ENCODE assay signal across 1 cellular context in genomic region chr2:64860936-64861335, GRCh38.
TF ChIP-seq lines count a peak whose summit lies in the region.

No MANE protein-coding gene starts in this region.

TF ChIP-seq in K562, 482 proteins besides CTCF, POLR2A, EP300 and RAD21 (continued from another document):
- TF ChIP-seq, protein P1, sequence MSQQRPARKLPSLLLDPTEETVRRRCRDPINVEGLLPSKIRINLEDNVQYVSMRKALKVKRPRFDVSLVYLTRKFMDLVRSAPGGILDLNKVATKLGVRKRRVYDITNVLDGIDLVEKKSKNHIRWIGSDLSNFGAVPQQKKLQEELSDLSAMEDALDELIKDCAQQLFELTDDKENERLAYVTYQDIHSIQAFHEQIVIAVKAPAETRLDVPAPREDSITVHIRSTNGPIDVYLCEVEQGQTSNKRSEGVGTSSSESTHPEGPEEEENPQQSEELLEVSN (IDR thresholded peaks at IDR 0.05; ENCODE audit: borderline replicate concordance in 1 of 2, extremely low read depth in 1 of 2, insufficient read depth in 1 of 2, insufficient read length in 1 of 2, low read depth in 1 of 2, low read length in 1 of 2, poor library complexity in 1 of 2, severe bottlenecking in 1 of 2): no peak
- TF ChIP-seq TBP (optimal IDR thresholded peaks at IDR 0.05; ENCODE audit: low read depth, low read length): no peak
- TF ChIP-seq TCF3 (CRISPR knock-in tag; IDR thresholded peaks at IDR 0.05): no peak
- TF ChIP-seq GMEB1 (CRISPR knock-in tag; IDR thresholded peaks at IDR 0.05): no peak
- TF ChIP-seq, protein P2, sequence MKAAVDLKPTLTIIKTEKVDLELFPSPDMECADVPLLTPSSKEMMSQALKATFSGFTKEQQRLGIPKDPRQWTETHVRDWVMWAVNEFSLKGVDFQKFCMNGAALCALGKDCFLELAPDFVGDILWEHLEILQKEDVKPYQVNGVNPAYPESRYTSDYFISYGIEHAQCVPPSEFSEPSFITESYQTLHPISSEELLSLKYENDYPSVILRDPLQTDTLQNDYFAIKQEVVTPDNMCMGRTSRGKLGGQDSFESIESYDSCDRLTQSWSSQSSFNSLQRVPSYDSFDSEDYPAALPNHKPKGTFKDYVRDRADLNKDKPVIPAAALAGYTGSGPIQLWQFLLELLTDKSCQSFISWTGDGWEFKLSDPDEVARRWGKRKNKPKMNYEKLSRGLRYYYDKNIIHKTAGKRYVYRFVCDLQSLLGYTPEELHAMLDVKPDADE (conservative IDR thresholded peaks at IDR 0.05; ENCODE audit: control insufficient read depth, low read depth, low read length): no peak
- no peak for TF ChIP-seq MBD2 (IDR thresholded peaks at IDR 0.05; ENCODE audit: borderline replicate concordance, low read depth)
- no peak for TF ChIP-seq RBM34 (IDR thresholded peaks at IDR 0.05; ENCODE audit: borderline replicate concordance, insufficient read depth, low read length)
- no peak for TF ChIP-seq ZNF280A (IDR thresholded peaks at IDR 0.05; ENCODE audit: low read depth, partially characterized antibody)
- no peak for TF ChIP-seq TRIM28 (IDR thresholded peaks at IDR 0.05)
- TF ChIP-seq, protein P3, sequence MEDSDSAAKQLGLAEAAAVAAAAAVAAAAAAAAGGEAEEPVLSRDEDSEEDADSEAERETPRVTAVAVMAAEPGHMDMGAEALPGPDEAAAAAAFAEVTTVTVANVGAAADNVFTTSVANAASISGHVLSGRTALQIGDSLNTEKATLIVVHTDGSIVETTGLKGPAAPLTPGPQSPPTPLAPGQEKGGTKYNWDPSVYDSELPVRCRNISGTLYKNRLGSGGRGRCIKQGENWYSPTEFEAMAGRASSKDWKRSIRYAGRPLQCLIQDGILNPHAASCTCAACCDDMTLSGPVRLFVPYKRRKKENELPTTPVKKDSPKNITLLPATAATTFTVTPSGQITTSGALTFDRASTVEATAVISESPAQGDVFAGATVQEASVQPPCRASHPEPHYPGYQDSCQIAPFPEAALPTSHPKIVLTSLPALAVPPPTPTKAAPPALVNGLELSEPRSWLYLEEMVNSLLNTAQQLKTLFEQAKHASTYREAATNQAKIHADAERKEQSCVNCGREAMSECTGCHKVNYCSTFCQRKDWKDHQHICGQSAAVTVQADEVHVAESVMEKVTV (CRISPR knock-in tag; IDR thresholded peaks at IDR 0.05): no peak
- TF ChIP-seq LCOR (CRISPR knock-in tag; IDR thresholded peaks at IDR 0.05): no peak
- TF ChIP-seq, protein P4, sequence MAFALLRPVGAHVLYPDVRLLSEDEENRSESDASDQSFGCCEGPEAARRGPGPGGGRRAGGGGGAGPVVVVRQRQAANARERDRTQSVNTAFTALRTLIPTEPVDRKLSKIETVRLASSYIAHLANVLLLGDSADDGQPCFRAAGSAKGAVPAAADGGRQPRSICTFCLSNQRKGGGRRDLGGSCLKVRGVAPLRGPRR (CRISPR knock-in tag; IDR thresholded peaks at IDR 0.05): no peak
- no peak for TF ChIP-seq CREM (IDR thresholded peaks at IDR 0.05; ENCODE audit: low read depth)
- TF ChIP-seq MECOM (CRISPR knock-in tag; IDR thresholded peaks at IDR 0.05): no peak
- TF ChIP-seq ATF1 (CRISPR knock-in tag; IDR thresholded peaks at IDR 0.05): no peak
- no peak for TF ChIP-seq ATF1 (tag; IDR thresholded peaks at IDR 0.05)
- no peak for TF ChIP-seq ELK1 (CRISPR knock-in tag; IDR thresholded peaks at IDR 0.05)
